ENCODE assay signal across 11 cellular contexts in the genomic region with DNA sequence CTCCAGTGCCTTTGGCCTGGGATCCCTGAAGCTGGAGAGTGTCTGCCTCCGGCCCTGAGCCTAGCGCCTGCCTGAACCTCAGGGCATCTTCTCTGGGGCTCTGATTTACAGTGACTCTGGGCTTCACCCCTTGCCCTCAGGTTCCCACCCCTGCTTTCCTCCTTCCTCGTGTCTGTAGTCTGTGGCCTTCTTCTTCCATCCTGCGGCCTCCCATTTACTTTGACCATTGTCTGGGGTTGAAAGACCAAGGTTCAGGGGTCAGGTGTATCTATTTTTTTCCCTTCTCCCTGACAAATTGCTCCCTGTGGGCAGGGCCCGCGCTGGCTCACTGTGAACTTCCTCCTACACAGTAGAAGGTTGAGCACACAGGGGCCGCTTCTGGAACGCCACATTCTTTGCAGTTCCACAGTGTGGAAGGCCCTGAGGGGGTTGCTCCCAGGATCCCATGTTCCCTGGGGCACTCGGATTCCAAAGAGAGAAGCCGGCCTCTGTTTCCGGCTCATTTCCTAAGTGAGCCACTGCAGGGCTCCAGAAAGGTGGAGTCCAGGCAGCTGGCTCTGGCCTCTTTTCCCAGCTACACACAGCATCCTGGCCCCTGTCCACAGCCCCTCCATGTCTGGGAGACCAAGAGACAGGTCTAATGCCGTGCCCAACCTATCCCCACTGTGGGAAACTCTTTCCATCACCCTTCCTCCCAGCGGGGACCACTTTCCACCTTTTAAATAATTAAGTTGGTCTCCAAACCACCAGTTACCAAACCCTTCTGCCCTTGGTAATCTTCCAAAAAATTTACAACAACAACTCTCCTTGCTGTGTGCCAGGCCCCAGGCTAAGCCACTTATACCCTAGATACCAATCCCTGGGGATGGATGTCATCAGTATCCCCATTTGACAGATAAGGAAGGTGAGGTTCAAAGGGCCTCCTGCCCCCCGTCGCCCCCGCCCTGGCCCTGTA.
DNase-seq lines count a peak whose midpoint lies in the region; ATAC-seq and TF ChIP-seq lines count a peak whose summit lies in the region.
"Had no signal": no experiment of that assay in that cellular context is flagged by ENCODE, and none has a peak within 500 bp of the region (broad histone marks: within the 10 kb centered on the region; RNA-seq: fewer than 3 reads in every experiment).

No MANE protein-coding gene starts in this region.

- peak overlapping the region; percentile 81 for H2BK15ac ChIP-seq in neuronal stem cell (ENCODE audit: low read length)

- no peak for TF ChIP-seq EP300 in esophagus muscularis mucosa (IDR thresholded peaks at IDR 0.05)

- no peaks in the 10 kb centered on the region for H3K79me1 ChIP-seq in neuronal stem cell (ENCODE audit: low read depth, low read length)

- H3K27ac ChIP-seq in 22Rv1 (peak overlapping the region; percentile 97), esophagus muscularis mucosa (replicated peaks in 1 of 4) (peak overlapping the region; percentile 74 to 88 (median 82)), neuronal stem cell (replicated peaks; ENCODE audit: low read length) (no peak overlapping the region)
- H3K27ac ChIP-seq: neutrophil, SJCRH30 had no signal

- TF ChIP-seq CTCF in 22Rv1 (IDR thresholded peaks at IDR 0.05), result no peak
- no peak for TF ChIP-seq CTCF in esophagus muscularis mucosa (IDR thresholded peaks at IDR 0.05)

- no peak overlapping the region for H3K14ac ChIP-seq in neuronal stem cell (ENCODE audit: low read length)

- H3K4ac ChIP-seq in neuronal stem cell (ENCODE audit: low read length), result no peak overlapping the region

- H2BK5ac ChIP-seq in neuronal stem cell (ENCODE audit: low read length), result no peak overlapping the region

- H3K23ac ChIP-seq in neuronal stem cell (ENCODE audit: low read depth, low read length, poor library complexity), result no peak overlapping the region

- TF ChIP-seq POLR2A in esophagus muscularis mucosa (IDR thresholded peaks at IDR 0.05; ENCODE audit: low read depth), result no peak

- no peak for ATAC-seq in GM18909 (IDR thresholded peaks at IDR 0.05; ENCODE audit: poor library complexity, unreplicated experiment)

- H3K36me3 ChIP-seq in esophagus muscularis mucosa (no peaks in the 10 kb centered on the region), neuronal stem cell (replicated peaks in 1 of 2; ENCODE audit: control insufficient read depth in 2 of 2, insufficient read depth in 2 of 2, low read length in 2 of 2) (no peaks in the 10 kb centered on the region)
- H3K36me3 ChIP-seq: BE2C, neutrophil, SJCRH30 had no signal

- H3K4me2 ChIP-seq in neuronal stem cell (ENCODE audit: insufficient read depth, low read length, poor library complexity, severe bottlenecking), result no peak overlapping the region

- peak overlapping the region; percentile 62 for H2AFZ ChIP-seq in neuronal stem cell (ENCODE audit: low read length)

- no peak overlapping the region for H4K91ac ChIP-seq in neuronal stem cell (ENCODE audit: low read depth, low read length, poor library complexity)

- no peak overlapping the region for H4K8ac ChIP-seq in neuronal stem cell (ENCODE audit: low read depth, low read length)

- 86% methylated on average over 15 of the region's 16 CpGs for WGBS in esophagus muscularis mucosa
- WGBS in neuronal stem cell (ENCODE audit: extremely low coverage in 2 of 2, insufficient read length in 2 of 2, insufficient replicate concordance in 1 of 2), 2 donors, result no CpG with 5 or more reads among the region's 16 CpGs

- H3K27me3 ChIP-seq in esophagus muscularis mucosa (no peaks in the 10 kb centered on the region), neuronal stem cell (ENCODE audit: control insufficient read depth in 3 of 3, insufficient read depth in 3 of 3, low read depth in 1 of 3, low read length in 3 of 3) (peaks cover 0 to 1% (median 0%) of the 10 kb centered on the region in 3 experiments)
- H3K27me3 ChIP-seq: BE2C had no signal

- no peak overlapping the region for H3K9ac ChIP-seq in neuronal stem cell (ENCODE audit: low read depth, low read length, poor library complexity)

- intact Hi-C loops in esophagus muscularis mucosa (cut with DNase I), result no loop called here

- peak; percentile 43 for DNase-seq in NCI-H226
- DNase-seq in esophagus muscularis mucosa (ENCODE audit: extremely low spot score), result no peak
- DNase-seq in neuronal stem cell (ENCODE audit: low spot score), result no peak
- DNase-seq in H4 (ENCODE audit: low spot score), result no peak
- no peak for DNase-seq in central memory CD4-positive, alpha-beta T cell
- no peak for DNase-seq in NOMO-1 (lab: John Stamatoyannopoulos, UW; ENCODE audit: unreplicated experiment in 2 of 2)

- peak overlapping the region; percentile 52 for H2AK5ac ChIP-seq in neuronal stem cell (ENCODE audit: low read depth, low read length)

- no peak overlapping the region for H2BK12ac ChIP-seq in neuronal stem cell (ENCODE audit: low read length)

- H3K9me3 ChIP-seq in esophagus muscularis mucosa, result no peaks in the 10 kb centered on the region
- H3K9me3 ChIP-seq in neuronal stem cell (replicated peaks in 1 of 2; ENCODE audit: control insufficient read depth in 2 of 2, insufficient read depth in 1 of 2, low read depth in 1 of 2, low read length in 2 of 2), result no peaks in the 10 kb centered on the region
- H3K9me3 ChIP-seq: BE2C, neutrophil, SJCRH30 had no signal

- H3K4me3 ChIP-seq in esophagus muscularis mucosa (no peak overlapping the region), neuronal stem cell (ENCODE audit: low read length in 2 of 2) (no peak overlapping the region)
- H3K4me3 ChIP-seq: SJCRH30 had no signal

- H3K4me1 ChIP-seq in esophagus muscularis mucosa, result peaks cover 69 to 85% (median 79%) of the 10 kb centered on the region in 4 donors
- peaks cover 13 to 26% of the 10 kb centered on the region in 2 donors for H3K4me1 ChIP-seq in neuronal stem cell (ENCODE audit: control insufficient read depth in 2 of 2, insufficient read depth in 1 of 2, low read depth in 1 of 2, low read length in 2 of 2)

- H2BK120ac ChIP-seq in neuronal stem cell (ENCODE audit: low read depth, low read length), result peak overlapping the region; percentile 28

- peak overlapping the region; percentile 9 for H3K18ac ChIP-seq in neuronal stem cell (ENCODE audit: low read length)
